15 cellular contexts compared by ENCODE assay signal in the genomic region with DNA sequence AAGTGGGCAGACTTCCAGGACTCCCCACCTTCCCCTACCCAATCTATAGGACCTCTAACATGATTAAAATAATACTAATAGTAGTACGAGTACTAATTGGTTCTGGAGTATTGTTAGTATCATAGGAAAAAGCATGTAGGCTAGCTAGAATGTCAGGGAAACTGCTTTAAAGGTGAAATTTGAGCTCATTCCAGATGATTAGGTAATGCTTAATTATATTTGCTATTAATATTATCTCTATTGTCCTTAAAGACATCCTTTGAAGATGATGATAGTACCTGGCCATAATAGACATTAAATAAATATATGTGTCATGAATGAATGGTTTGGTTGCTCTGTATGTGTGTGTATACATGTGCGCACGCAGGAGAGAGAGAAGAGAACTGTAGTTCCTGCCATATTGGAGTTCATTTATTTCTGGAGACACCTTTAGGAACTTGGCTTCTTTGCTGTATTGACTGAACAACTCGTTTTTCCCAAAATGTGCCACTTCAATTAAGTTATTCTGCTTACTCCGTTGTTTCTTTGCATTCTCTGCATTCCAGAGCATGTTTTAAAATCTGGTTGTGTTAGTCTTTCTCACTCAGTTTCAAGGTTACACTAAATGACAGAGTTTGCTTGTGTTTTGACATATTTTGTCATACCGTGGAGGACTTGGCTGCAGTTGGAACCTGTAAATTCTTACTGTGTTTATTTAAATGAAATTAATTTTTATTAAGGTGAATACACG.
A peak's percentile ranks its signal among the peaks of the same experiment; 100 is the strongest.
DNase-seq lines count a peak whose midpoint lies in the region; ATAC-seq and TF ChIP-seq lines count a peak whose summit lies in the region.
"Had no signal": no experiment of that assay in that cellular context is flagged by ENCODE, and none has a peak within 500 bp of the region (broad histone marks: within the 10 kb centered on the region; RNA-seq: fewer than 3 reads in every experiment).

No MANE protein-coding gene starts in this region.

- intact Hi-C loops in gastrocnemius medialis (cut with DNase I; ENCODE audit: low total_unique reads): loop anchor here (5.0 kb wide), 1 partner anchor 42 kb away; no protein-coding TSS in a partner anchor

- H3K36me3 ChIP-seq in gastrocnemius medialis: no peaks in the 10 kb centered on the region
- H3K36me3 ChIP-seq: neutrophil had no signal

- H3K4me1 ChIP-seq in gastrocnemius medialis: peaks cover 85 to 92% of the 10 kb centered on the region in 2 donors

- H3K9me3 ChIP-seq in gastrocnemius medialis: no peaks in the 10 kb centered on the region
- H3K9me3 ChIP-seq: neutrophil had no signal

- no peaks in the 10 kb centered on the region for H3K27me3 ChIP-seq in gastrocnemius medialis
- H3K27me3 ChIP-seq: neutrophil had no signal

- H3K4me3 ChIP-seq in gastrocnemius medialis: no peak overlapping the region

- ATAC-seq in gastrocnemius medialis (no peak), HG03159 (IDR thresholded peaks at IDR 0.05; ENCODE audit: unreplicated experiment) (no peak), HG03342 (IDR thresholded peaks at IDR 0.05; ENCODE audit: unreplicated experiment) (no peak), GM19467 (IDR thresholded peaks at IDR 0.05; ENCODE audit: unreplicated experiment) (no peak)
- ATAC-seq: activated naive CD4-positive, alpha-beta T cell treated with anti-CD3 and anti-CD28 coated beads, Interleukin-2, amount 50 U/mL, for 72 hours had no signal

- TF ChIP-seq POLR2A in gastrocnemius medialis (IDR thresholded peaks at IDR 0.05): no peak

- peak; percentile 24 for DNase-seq in GM03348 (ENCODE audit: low spot score)
- peak; percentile 52 for DNase-seq in NCI-H69 (lab: John Stamatoyannopoulos, UW)
- peak; percentile 12 for DNase-seq in fibroblast of peridontal ligament (ENCODE audit: extremely low read depth)
- no peak for DNase-seq in gastrocnemius medialis
- no peak for DNase-seq in T-helper 2 cell
- DNase-seq: activated B cell treated with CpG ODN at 0.5 μM for 24 hours; activated CD8-positive, alpha-beta memory T cell treated with anti-CD3 and anti-CD28 coated beads, Interleukin-2, amount 50 U/mL, for 48 hours; dermis blood vessel endothelial cell; HFFc6; NCI-H2227 treated with DMSO at 0.1 percent for 48 hours had no signal

- peak overlapping the region; percentile 70 to 84 (median 76) for H3K27ac ChIP-seq in gastrocnemius medialis
- H3K27ac ChIP-seq: neutrophil had no signal

- in situ Hi-C loops in gastrocnemius medialis (cut with MboI; ENCODE audit: low sequenced_read_pairs in 4 of 4): no loop called here

- TF ChIP-seq CTCF in gastrocnemius medialis (IDR thresholded peaks at IDR 0.05 in 4 of 5, conservative IDR thresholded peaks at IDR 0.05 in 1 of 5): no peak

Comparison
In these comparisons a context has a peak if more than half of its experiments do, and no peak if none do; other contexts are left out.
1. DNase-seq: peak in GM03348 (single experiment), NCI-H69 (single experiment) and fibroblast of peridontal ligament (single experiment); none in gastrocnemius medialis (0 of 2) and T-helper 2 cell (0 of 5).